Comparison of ENCODE assay signal across 31 cellular contexts in the genomic region with DNA sequence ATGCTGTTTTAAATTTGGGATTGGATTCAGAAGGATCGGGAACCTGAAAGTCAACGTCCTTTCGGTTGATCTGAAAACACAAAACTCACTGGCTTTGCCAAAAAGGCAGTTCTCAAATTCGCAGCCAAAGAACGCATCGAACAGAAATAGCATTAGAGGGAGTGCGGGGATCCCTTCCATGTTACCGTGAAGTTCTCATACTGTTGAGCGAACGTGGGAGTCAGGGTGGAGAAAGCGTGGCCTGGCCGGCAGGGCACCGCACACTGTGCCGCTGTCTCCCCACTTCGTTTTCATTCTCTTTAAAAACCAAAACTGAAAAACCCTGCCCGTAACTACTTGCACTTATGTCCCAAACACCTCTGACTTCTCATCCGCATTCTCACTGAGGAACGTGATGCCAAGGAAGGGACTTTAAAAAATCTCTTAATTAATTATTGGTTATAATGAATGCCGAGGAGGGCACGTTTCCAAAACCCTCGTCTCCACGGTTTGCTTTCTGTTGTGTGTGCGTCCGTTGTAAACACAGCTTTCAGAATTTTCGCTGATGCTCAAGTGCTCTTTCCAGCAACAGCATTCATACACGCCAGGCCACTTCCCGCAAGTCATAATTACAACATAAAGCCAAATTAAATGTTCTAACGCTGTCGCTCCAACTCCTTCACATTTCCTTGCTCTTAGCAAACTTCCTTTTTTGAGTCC.
A peak's percentile ranks its signal among the peaks of the same experiment; 100 is the strongest.
DNase-seq lines count a peak whose midpoint lies in the region; ATAC-seq and TF ChIP-seq lines count a peak whose summit lies in the region.
"Had no signal": no experiment of that assay in that cellular context is flagged by ENCODE, and none has a peak within 500 bp of the region (broad histone marks: within the 10 kb centered on the region; RNA-seq: fewer than 3 reads in every experiment).

No MANE protein-coding gene starts in this region.

- intact Hi-C loops in breast epithelium (cut with DNase I; ENCODE audit: low total_unique reads) (no loop called here), MCF 10A (cut with micrococcal nuclease) (no loop called here), vagina (cut with DNase I) (no loop called here)

- H3K18ac ChIP-seq in mesenchymal stem cell (ENCODE audit: low read depth in 1 of 2, low read length in 2 of 2) = no peak overlapping the region

- no peak overlapping the region for H3K4me3 Mint-ChIP-seq in MCF 10A (ENCODE audit: unreplicated experiment)
- H3K4me3 Mint-ChIP-seq: activated naive CD8-positive, alpha-beta T cell; endodermal cell had no signal

- no peak overlapping the region for H2AK5ac ChIP-seq in mesenchymal stem cell (ENCODE audit: low read length, severe bottlenecking)

- peaks cover 17% of the 10 kb centered on the region for H3K4me1 Mint-ChIP-seq in MCF 10A (ENCODE audit: insufficient read depth, unreplicated experiment)
- H3K4me1 Mint-ChIP-seq: endodermal cell, naive B cell had no signal

- H3K14ac ChIP-seq in mesenchymal stem cell (ENCODE audit: low read length in 2 of 2) = no peak overlapping the region

- no peak for TF ChIP-seq CTCF in breast epithelium (IDR thresholded peaks at IDR 0.05)
- no peak for TF ChIP-seq CTCF in MCF 10A (IDR thresholded peaks at IDR 0.05; ENCODE audit: unreplicated experiment)
- TF ChIP-seq CTCF in vagina (IDR thresholded peaks at IDR 0.05) = no peak
- TF ChIP-seq CTCF in BE2C (IDR thresholded peaks at IDR 0.05; ENCODE audit: low read depth, low read length) = no peak

- H3K4me1 ChIP-seq in breast epithelium = no peaks in the 10 kb centered on the region
- peaks cover 3% of the 10 kb centered on the region for H3K4me1 ChIP-seq in NT2/D1 (ENCODE audit: insufficient read depth, insufficient read length)
- H3K4me1 ChIP-seq in mesenchymal stem cell (ENCODE audit: control insufficient read depth, insufficient read depth, low read depth, low read length) = no peaks in the 10 kb centered on the region
- H3K4me1 ChIP-seq in vagina = peaks cover 14% of the 10 kb centered on the region
- no peaks in the 10 kb centered on the region for H3K4me1 ChIP-seq in BE2C
- H3K4me1 ChIP-seq: ascending aorta, Caco-2, left ventricle myocardium inferior had no signal

- H3K36me3 ChIP-seq in breast epithelium (no peaks in the 10 kb centered on the region), NT2/D1 (ENCODE audit: insufficient read depth, insufficient read length, low read length) (no peaks in the 10 kb centered on the region), mesenchymal stem cell (ENCODE audit: control insufficient read depth in 1 of 2, insufficient read depth in 2 of 2, low read depth in 1 of 2, low read length in 2 of 2) (no peaks in the 10 kb centered on the region), vagina (no peaks in the 10 kb centered on the region), BE2C (no peaks in the 10 kb centered on the region)
- H3K36me3 ChIP-seq: ascending aorta, esophagus muscularis mucosa, left ventricle myocardium inferior had no signal

- no peaks in the 10 kb centered on the region for H3K36me3 Mint-ChIP-seq in MCF 10A (ENCODE audit: insufficient read depth, unreplicated experiment)
- H3K36me3 Mint-ChIP-seq: activated naive CD8-positive, alpha-beta T cell; naive B cell had no signal

- H3K27ac Mint-ChIP-seq in MCF 10A (ENCODE audit: low read depth, unreplicated experiment) = no peak overlapping the region
- H3K27ac Mint-ChIP-seq: activated naive CD8-positive, alpha-beta T cell; endodermal cell; naive B cell had no signal

- CTCF ChIA-PET in MCF 10A (lab: Yijun Ruan, JAX) = interaction anchor here (0.6 to 3.2 kb wide), 9 partner anchors 12 to 416 kb away, joined by 3 to 39 read pairs (median 3); no protein-coding TSS in a partner anchor

- no peak overlapping the region for H4K8ac ChIP-seq in mesenchymal stem cell (ENCODE audit: low read length)

- H2BK5ac ChIP-seq in mesenchymal stem cell (ENCODE audit: low read depth, low read length, poor library complexity, severe bottlenecking) = no peak overlapping the region

- BruUV-seq in MCF 10A (replicated peaks; lab: Mats Ljungman, UMichigan) = no TSS peak

- H2BK12ac ChIP-seq in mesenchymal stem cell (ENCODE audit: low read length in 2 of 2) = no peak overlapping the region

- no peak overlapping the region for H2AFZ ChIP-seq in mesenchymal stem cell (ENCODE audit: low read depth, low read length)

- H3K4ac ChIP-seq in mesenchymal stem cell (ENCODE audit: low read depth in 1 of 2, low read length in 2 of 2) = no peak overlapping the region

- no peaks in the 10 kb centered on the region for H3K79me1 ChIP-seq in mesenchymal stem cell (replicated peaks; ENCODE audit: low read length, poor library complexity, severe bottlenecking)

- no peaks in the 10 kb centered on the region for H3K9me3 ChIP-seq in breast epithelium
- H3K9me3 ChIP-seq in NT2/D1 (ENCODE audit: insufficient read depth, low read length) = no peaks in the 10 kb centered on the region; the same call in 1 of the 2 replicates
- H3K9me3 ChIP-seq in mesenchymal stem cell (ENCODE audit: control insufficient read depth, low read length) = no peaks in the 10 kb centered on the region
- no peaks in the 10 kb centered on the region for H3K9me3 ChIP-seq in vagina
- H3K9me3 ChIP-seq in BE2C = no peaks in the 10 kb centered on the region
- H3K9me3 ChIP-seq: A549, ascending aorta, Caco-2, esophagus muscularis mucosa, left ventricle myocardium inferior had no signal

- no peaks in the 10 kb centered on the region for H3K27me3 ChIP-seq in breast epithelium
- H3K27me3 ChIP-seq in NT2/D1 (ENCODE audit: insufficient read depth, insufficient read length) = peaks cover 2% of the 10 kb centered on the region
- H3K27me3 ChIP-seq in mesenchymal stem cell (ENCODE audit: control insufficient read depth in 1 of 2, insufficient read depth in 1 of 2, low read length in 2 of 2) = peaks cover 0 to 28% of the 10 kb centered on the region in 2 experiments
- no peaks in the 10 kb centered on the region for H3K27me3 ChIP-seq in vagina
- peaks cover 45% of the 10 kb centered on the region for H3K27me3 ChIP-seq in BE2C
- H3K27me3 ChIP-seq: ascending aorta, esophagus muscularis mucosa had no signal

- H2BK120ac ChIP-seq in mesenchymal stem cell (ENCODE audit: low read depth, low read length) = no peak overlapping the region

- TF ChIP-seq POLR2A in breast epithelium (IDR thresholded peaks at IDR 0.05) (no peak), vagina (IDR thresholded peaks at IDR 0.05) (no peak)

- H3K27ac ChIP-seq in breast epithelium (peak overlapping the region in 1 of 2 donors; percentile 78), mesenchymal stem cell (ENCODE audit: low read length, poor library complexity, severe bottlenecking) (no peak overlapping the region), vagina (peak overlapping the region; percentile 59)
- H3K27ac ChIP-seq: ascending aorta, esophagus muscularis mucosa, left ventricle myocardium inferior had no signal

- no peaks in the 10 kb centered on the region for H3K27me3 Mint-ChIP-seq in MCF 10A (ENCODE audit: insufficient read depth, unreplicated experiment)

- DNase-seq in breast epithelium (ENCODE audit: low spot score in 2 of 2) = no peak
- DNase-seq in MCF 10A (ENCODE audit: unreplicated experiment) = no peak
- no peak for DNase-seq in NT2/D1 (ENCODE audit: low read depth, low spot score)
- no peak for DNase-seq in mesenchymal stem cell
- DNase-seq in vagina (ENCODE audit: extremely low spot score in 2 of 2) = no peak
- DNase-seq in NCI-H1048 (lab: John Stamatoyannopoulos, UW) = no peak
- no peak for DNase-seq in BE2C
- DNase-seq: activated CD4-positive, alpha-beta T cell treated with anti-CD3 and anti-CD28 coated beads for 4 hours; activated CD8-positive, alpha-beta memory T cell treated with anti-CD3 and anti-CD28 coated beads for 24 hours; activated effector memory CD4-positive, alpha-beta T cell treated with Interleukin-2 at 50 U/mL for 16 hours; C1 segment of cervical spinal cord; Caco-2; caudate nucleus; endodermal cell; GOT3; islet precursor cell; left ventricle myocardium inferior; naive B cell; NCI-H1436; NCI-H2081 treated with DMSO at 0.1 percent for 48 hours; NCI-H345; NCI-H82; OCI-M1; retina; trophoblast cell had no signal

- no peak for ATAC-seq in HG03135 (IDR thresholded peaks at IDR 0.05; ENCODE audit: unreplicated experiment)
- ATAC-seq: A549, Right ventricle myocardium inferior had no signal

- 91% methylated on average over 29 of the region's 29 CpGs for WGBS in mesenchymal stem cell

- no peak overlapping the region for H3K23ac ChIP-seq in mesenchymal stem cell (ENCODE audit: low read length in 2 of 2)

- POLR2A ChIA-PET in MCF 10A (lab: Yijun Ruan, JAX) = interaction anchor here (1.1 to 3.2 kb wide), 2 partner anchors 58 to 161 kb away, joined by 3 to 40 read pairs; no protein-coding TSS in a partner anchor

- H2BK15ac ChIP-seq in mesenchymal stem cell (ENCODE audit: low read depth, poor library complexity, severe bottlenecking) = no peak overlapping the region

- H3K4me3 ChIP-seq in breast epithelium = peak overlapping the region in 2 of 3 donors; percentile 19 to 41
- H3K4me3 ChIP-seq in NT2/D1 (ENCODE audit: insufficient read length, low read depth) = no peak overlapping the region
- H3K4me3 ChIP-seq in mesenchymal stem cell (ENCODE audit: insufficient read depth in 1 of 2, low read depth in 1 of 2, low read length in 2 of 2) = peak overlapping the region in 1 of 2 experiments; percentile 71
- peak overlapping the region in 1 of 2 donors; percentile 3 for H3K4me3 ChIP-seq in vagina
- H3K4me3 ChIP-seq in BE2C (ENCODE audit: low read depth, low read length) = no peak overlapping the region
- H3K4me3 ChIP-seq: A549, ascending aorta, esophagus muscularis mucosa, left ventricle myocardium inferior had no signal

- H3K9ac ChIP-seq in NT2/D1 (ENCODE audit: insufficient read length, low read depth) (peak overlapping the region; percentile 7), mesenchymal stem cell (ENCODE audit: low read length) (peak overlapping the region; percentile 95)

- H3K9me3 Mint-ChIP-seq in MCF 10A (ENCODE audit: unreplicated experiment) = no peaks in the 10 kb centered on the region
- H3K9me3 Mint-ChIP-seq: endodermal cell had no signal

- no peak overlapping the region for H4K91ac ChIP-seq in mesenchymal stem cell (ENCODE audit: low read length)

- no peak overlapping the region for H3K4me2 ChIP-seq in mesenchymal stem cell (ENCODE audit: low read length, poor library complexity, severe bottlenecking)
- H3K4me2 ChIP-seq: A549 had no signal

Comparison
In these comparisons a context has a peak if more than half of its experiments do, and no peak if none do; other contexts are left out.
1. H3K4me3 ChIP-seq: peak in breast epithelium (2 of 3); none in NT2/D1 (single experiment) and BE2C (single experiment).